ENCODE assay signal across 8 cellular contexts in genomic region chr16:27269300-27270150, GRCh38. TPM values are rescaled to one million over a fixed set of nuclear protein-coding genes. Genes with fewer than 3 reads are reported as not detected.
A peak's percentile ranks its signal among the peaks of the same experiment; 100 is the strongest.
DNase-seq lines count a peak whose midpoint lies in the region; ATAC-seq and TF ChIP-seq lines count a peak whose summit lies in the region.

No MANE protein-coding gene starts in this region.

- peaks cover 13% of the 10 kb centered on the region for H3K4me1 ChIP-seq in SJSA1 (replicated peaks)
- peaks cover 6% of the 10 kb centered on the region for H3K4me1 ChIP-seq in fibroblast of lung (ENCODE audit: control insufficient read depth, extremely low read depth, insufficient read depth, low read length)
- H3K4me1 ChIP-seq in gastrocnemius medialis, result peaks cover 0 to 8% of the 10 kb centered on the region in 2 donors

- no peaks in the 10 kb centered on the region for H4K20me1 ChIP-seq in fibroblast of lung (ENCODE audit: control insufficient read depth, extremely low read depth, insufficient read depth, low read length)

- H3K9ac ChIP-seq in fibroblast of lung (ENCODE audit: insufficient read depth, low read length), result no peak overlapping the region

- TF ChIP-seq CTCF in GM12864 (IDR thresholded peaks at IDR 0.05; ENCODE audit: low read depth, low read length, missing control alignments) (no peak), fibroblast of lung (conservative IDR thresholded peaks at IDR 0.05 in 1 of 2, IDR thresholded peaks at IDR 0.05 in 1 of 2; ENCODE audit: low read depth in 1 of 2, low read length in 2 of 2) (no peak), gastrocnemius medialis (IDR thresholded peaks at IDR 0.05 in 4 of 5, conservative IDR thresholded peaks at IDR 0.05 in 1 of 5) (no peak)

- H3K27me3 ChIP-seq in SJSA1 (replicated peaks), result no peaks in the 10 kb centered on the region
- H3K27me3 ChIP-seq in fibroblast of lung (ENCODE audit: control insufficient read depth, insufficient read depth, low read length), result no peaks in the 10 kb centered on the region
- H3K27me3 ChIP-seq in gastrocnemius medialis, result no peaks in the 10 kb centered on the region

- H3K27ac ChIP-seq in SJSA1, result no peak overlapping the region
- no peak overlapping the region for H3K27ac ChIP-seq in fibroblast of lung (ENCODE audit: insufficient read depth, low read length)
- peak overlapping the region in 2 of 4 donors; percentile 80 to 90 for H3K27ac ChIP-seq in gastrocnemius medialis

- in situ Hi-C loops in gastrocnemius medialis (cut with MboI; ENCODE audit: low sequenced_read_pairs in 4 of 4) (no loop called here), KBM-7 (cut with MboI; ENCODE audit: low pct_unique_long_range_greater_than_20kb, low sequenced_read_pairs) (no loop called here)

- intact Hi-C loops in gastrocnemius medialis (cut with DNase I; ENCODE audit: low total_unique reads), result loop anchor here (2.0 kb wide), 1 partner anchor 67 kb away; the partner anchor contains the start of gene KDM8

- peak overlapping the region; percentile 81 for H3K4me2 ChIP-seq in fibroblast of lung (ENCODE audit: extremely low read depth, insufficient read depth, low read length)

- no peaks in the 10 kb centered on the region for H3K36me3 ChIP-seq in SJSA1
- no peaks in the 10 kb centered on the region for H3K36me3 ChIP-seq in fibroblast of lung (ENCODE audit: control insufficient read depth, insufficient read depth, low read length)
- no peaks in the 10 kb centered on the region for H3K36me3 ChIP-seq in gastrocnemius medialis

- DNase-seq in GM12864 (ENCODE audit: low read depth) (no peak), SJSA1 (ENCODE audit: low read depth in 1 of 2, low spot score in 2 of 2) (no peak), fibroblast of lung (ENCODE audit: low read depth in 2 of 2) (no peak), gastrocnemius medialis (no peak), KBM-7 (no peak), GM19238 (ENCODE audit: insufficient read length, low spot score) (no peak)

- peak overlapping the region; percentile 67 for H3K4me3 ChIP-seq in GM12864 (ENCODE audit: low read depth, low read length)
- peak overlapping the region; percentile 55 for H3K4me3 ChIP-seq in SJSA1
- peak overlapping the region in 3 of 4 experiments; percentile 59 to 99 (median 82) for H3K4me3 ChIP-seq in fibroblast of lung (replicated peaks in 1 of 4; ENCODE audit: control extremely low read depth in 1 of 4, insufficient read depth in 1 of 4, low read depth in 3 of 4, low read length in 4 of 4)
- H3K4me3 ChIP-seq in gastrocnemius medialis, result peak overlapping the region; percentile 72 to 98 (median 84)

- no peaks in the 10 kb centered on the region for H3K9me3 ChIP-seq in SJSA1 (replicated peaks)
- no peaks in the 10 kb centered on the region for H3K9me3 ChIP-seq in fibroblast of lung (ENCODE audit: control insufficient read depth, insufficient read depth, low read depth, low read length)
- H3K9me3 ChIP-seq in gastrocnemius medialis, result no peaks in the 10 kb centered on the region

- H2AFZ ChIP-seq in fibroblast of lung (ENCODE audit: low read length), result no peak overlapping the region

- TF ChIP-seq POLR2A in gastrocnemius medialis (IDR thresholded peaks at IDR 0.05), result no peak

- H3K79me2 ChIP-seq in fibroblast of lung (ENCODE audit: control insufficient read depth, insufficient read depth, low read length), result peaks cover 2% of the 10 kb centered on the region

- ATAC-seq in gastrocnemius medialis (no peak), HG02973 (IDR thresholded peaks at IDR 0.05; ENCODE audit: unreplicated experiment) (no peak), HG02938 (IDR thresholded peaks at IDR 0.05; ENCODE audit: unreplicated experiment) (no peak)

RNA-seq across cellular contexts. Expression of gene NSMCE1, which starts 1.0 kb away (rescaled TPM):
- 62.6 and 92.1 TPM in 2 replicates for total RNA-seq in SJSA1 (2014; rRNA removed; shearing (Covaris generic))
- total RNA-seq in fibroblast of lung, result 124 and 142 TPM in 2 replicates
- 48.8 and 62.3 TPM in 2 replicates for polyA plus RNA-seq in fibroblast of lung
- 99.0 and 130 TPM in 2 replicates for polyA plus RNA-seq in fibroblast of lung (2012)
- polyA minus RNA-seq in fibroblast of lung (ENCODE audit: low replicate concordance), result 141 and 163 TPM in 2 replicates
- total RNA-seq in gastrocnemius medialis, result 10 to 100 TPM; 20.2 to 29.1 (median 22.0) TPM

RNA-seq across cellular contexts. Expression of gene IL4R, which starts 44.2 kb away (rescaled TPM):
- 5.1 and 8.1 TPM in 2 replicates for total RNA-seq in SJSA1 (2014; rRNA removed; shearing (Covaris generic))
- total RNA-seq in fibroblast of lung (21.1 and 23.6 TPM in 2 replicates), gastrocnemius medialis (1 to 10 TPM; 4.5 to 7.4 (median 6.5) TPM)
- polyA plus RNA-seq in fibroblast of lung, result 17.1 and 25.5 TPM in 2 replicates
- 16.8 and 23.5 TPM in 2 replicates for polyA plus RNA-seq in fibroblast of lung (2012)
- polyA minus RNA-seq in fibroblast of lung (ENCODE audit: low replicate concordance), result 57.5 and 131 TPM in 2 replicates
